Comparison of ENCODE assay signal across 2 cellular contexts in genomic region chr17:48552453-48553189, GRCh38.
A peak's percentile ranks its signal among the peaks of the same experiment; 100 is the strongest.
TF ChIP-seq lines count a peak whose summit lies in the region.

No MANE protein-coding gene starts in this region.

TF ChIP-seq in A549, 52 proteins besides CTCF, POLR2A, EP300 and RAD21:
- TF ChIP-seq CBX8 (IDR thresholded peaks at IDR 0.05), result no peak
- no peak for TF ChIP-seq HOXB5 (CRISPR knock-in tag; IDR thresholded peaks at IDR 0.05)
- TF ChIP-seq USF2 (IDR thresholded peaks at IDR 0.05), result no peak
- no peak for TF ChIP-seq KDM5A (IDR thresholded peaks at IDR 0.05)
- no peak for TF ChIP-seq JUN (IDR thresholded peaks at IDR 0.05)
- TF ChIP-seq RARB (CRISPR knock-in tag; IDR thresholded peaks at IDR 0.05), result no peak
- TF ChIP-seq HOXB13 (CRISPR knock-in tag; IDR thresholded peaks at IDR 0.05; ENCODE audit: low read depth), result no peak
- TF ChIP-seq, protein P1, sequence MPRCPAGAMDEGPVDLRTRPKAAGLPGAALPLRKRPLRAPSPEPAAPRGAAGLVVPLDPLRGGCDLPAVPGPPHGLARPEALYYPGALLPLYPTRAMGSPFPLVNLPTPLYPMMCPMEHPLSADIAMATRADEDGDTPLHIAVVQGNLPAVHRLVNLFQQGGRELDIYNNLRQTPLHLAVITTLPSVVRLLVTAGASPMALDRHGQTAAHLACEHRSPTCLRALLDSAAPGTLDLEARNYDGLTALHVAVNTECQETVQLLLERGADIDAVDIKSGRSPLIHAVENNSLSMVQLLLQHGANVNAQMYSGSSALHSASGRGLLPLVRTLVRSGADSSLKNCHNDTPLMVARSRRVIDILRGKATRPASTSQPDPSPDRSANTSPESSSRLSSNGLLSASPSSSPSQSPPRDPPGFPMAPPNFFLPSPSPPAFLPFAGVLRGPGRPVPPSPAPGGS (IDR thresholded peaks at IDR 0.05), result no peak
- TF ChIP-seq CHD2 (IDR thresholded peaks at IDR 0.05; ENCODE audit: low read length, partially characterized antibody), result no peak

TF ChIP-seq in H1, 55 proteins besides CTCF, POLR2A, EP300 and RAD21:
- TF ChIP-seq CHD1 (IDR thresholded peaks at IDR 0.05; ENCODE audit: low read depth, low read length) (no peak), SAP30 (IDR thresholded peaks at IDR 0.05; ENCODE audit: insufficient read depth, insufficient replicate concordance, low read length) (no peak), POLR2AphosphoS5 (IDR thresholded peaks at IDR 0.05; ENCODE audit: low read depth, low read length) (no peak), ZNF274 (IDR thresholded peaks at IDR 0.05; ENCODE audit: borderline replicate concordance, extremely low read depth, low read length) (no peak), KDM1A (IDR thresholded peaks at IDR 0.05; ENCODE audit: borderline replicate concordance, low read length) (no peak), USF2 (IDR thresholded peaks at IDR 0.05; ENCODE audit: low read length) (peak; percentile 11; the same call in 1 of the 2 replicates), CBX8 (IDR thresholded peaks at IDR 0.05; ENCODE audit: borderline replicate concordance, low read depth, low read length) (peak; percentile 78; the same call in 1 of the 2 replicates), SIRT6 (IDR thresholded peaks at IDR 0.05; ENCODE audit: low read length) (no peak)
- TF ChIP-seq, protein P2, sequence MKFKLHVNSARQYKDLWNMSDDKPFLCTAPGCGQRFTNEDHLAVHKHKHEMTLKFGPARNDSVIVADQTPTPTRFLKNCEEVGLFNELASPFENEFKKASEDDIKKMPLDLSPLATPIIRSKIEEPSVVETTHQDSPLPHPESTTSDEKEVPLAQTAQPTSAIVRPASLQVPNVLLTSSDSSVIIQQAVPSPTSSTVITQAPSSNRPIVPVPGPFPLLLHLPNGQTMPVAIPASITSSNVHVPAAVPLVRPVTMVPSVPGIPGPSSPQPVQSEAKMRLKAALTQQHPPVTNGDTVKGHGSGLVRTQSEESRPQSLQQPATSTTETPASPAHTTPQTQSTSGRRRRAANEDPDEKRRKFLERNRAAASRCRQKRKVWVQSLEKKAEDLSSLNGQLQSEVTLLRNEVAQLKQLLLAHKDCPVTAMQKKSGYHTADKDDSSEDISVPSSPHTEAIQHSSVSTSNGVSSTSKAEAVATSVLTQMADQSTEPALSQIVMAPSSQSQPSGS (IDR thresholded peaks at IDR 0.05; ENCODE audit: low read length), result no peak
TF ChIP-seq in H1: peak in this region for 2.
